Comparison of ENCODE assay signal across 8 cellular contexts in genomic region chr1:114154146-114154962, GRCh38. TPM values are rescaled to one million over a fixed set of nuclear protein-coding genes. Genes with fewer than 3 reads are reported as not detected.
DNase-seq lines count a peak whose midpoint lies in the region; ATAC-seq and TF ChIP-seq lines count a peak whose summit lies in the region.
"Had no signal": no experiment of that assay in that cellular context is flagged by ENCODE, and none has a peak within 500 bp of the region (broad histone marks: within the 10 kb centered on the region; RNA-seq: fewer than 3 reads in every experiment).

No MANE protein-coding gene starts in this region.

- peaks cover 2% of the 10 kb centered on the region for H3K4me1 Mint-ChIP-seq in progenitor cell of endocrine pancreas (ENCODE audit: low read depth)

- peak overlapping the region; percentile 3 for H3K4me3 Mint-ChIP-seq in progenitor cell of endocrine pancreas (ENCODE audit: low read depth)

- peaks cover 84% of the 10 kb centered on the region for H3K27me3 Mint-ChIP-seq in progenitor cell of endocrine pancreas

- no peaks in the 10 kb centered on the region for H3K9me3 Mint-ChIP-seq in progenitor cell of endocrine pancreas (ENCODE audit: low read depth)

- no peaks in the 10 kb centered on the region for H3K36me3 Mint-ChIP-seq in progenitor cell of endocrine pancreas (ENCODE audit: insufficient read depth)

- TF ChIP-seq CTCF in epithelial cell of esophagus (IDR thresholded peaks at IDR 0.05; ENCODE audit: insufficient read depth, low read depth, low read length, missing control alignments) (no peak), progenitor cell of endocrine pancreas (IDR thresholded peaks at IDR 0.05; ENCODE audit: unreplicated experiment) (no peak), GM20000 (IDR thresholded peaks at IDR 0.05; ENCODE audit: extremely low read depth, missing control alignments) (no peak)

- no peak for ATAC-seq in GM19328 (IDR thresholded peaks at IDR 0.05; ENCODE audit: unreplicated experiment)

- H3K4me3 ChIP-seq in epithelial cell of esophagus (ENCODE audit: low read length), result no peak overlapping the region

- no peak overlapping the region for H3K27ac Mint-ChIP-seq in progenitor cell of endocrine pancreas

- DNase-seq in ELR (ENCODE audit: low read depth) (peak; percentile 5), NCI-H526 (lab: John Stamatoyannopoulos, UW) (peak; percentile 62 to 89), epithelial cell of esophagus (ENCODE audit: low read depth) (peak; percentile 14), progenitor cell of endocrine pancreas (ENCODE audit: low spot score, unreplicated experiment) (no peak), NCI-H2107 (lab: John Stamatoyannopoulos, UW) (no peak), GM20000 (ENCODE audit: low spot score) (no peak)
- DNase-seq: hippocampal formation had no signal

RNA-seq across cellular contexts. Expression of gene SYT6, which starts 0.7 kb away (rescaled TPM):
- total RNA-seq in progenitor cell of endocrine pancreas, result 0.98 and 1.2 TPM in 2 replicates

Comparison
In these comparisons a context has a peak if more than half of its experiments do, and no peak if none do; other contexts are left out.
1. DNase-seq: peak in ELR (single experiment), NCI-H526 (2 of 2) and epithelial cell of esophagus (single experiment); none in progenitor cell of endocrine pancreas (single experiment), NCI-H2107 (single experiment) and GM20000 (single experiment).